Comparison of ENCODE assay signal across 17 cellular contexts in the genomic region with DNA sequence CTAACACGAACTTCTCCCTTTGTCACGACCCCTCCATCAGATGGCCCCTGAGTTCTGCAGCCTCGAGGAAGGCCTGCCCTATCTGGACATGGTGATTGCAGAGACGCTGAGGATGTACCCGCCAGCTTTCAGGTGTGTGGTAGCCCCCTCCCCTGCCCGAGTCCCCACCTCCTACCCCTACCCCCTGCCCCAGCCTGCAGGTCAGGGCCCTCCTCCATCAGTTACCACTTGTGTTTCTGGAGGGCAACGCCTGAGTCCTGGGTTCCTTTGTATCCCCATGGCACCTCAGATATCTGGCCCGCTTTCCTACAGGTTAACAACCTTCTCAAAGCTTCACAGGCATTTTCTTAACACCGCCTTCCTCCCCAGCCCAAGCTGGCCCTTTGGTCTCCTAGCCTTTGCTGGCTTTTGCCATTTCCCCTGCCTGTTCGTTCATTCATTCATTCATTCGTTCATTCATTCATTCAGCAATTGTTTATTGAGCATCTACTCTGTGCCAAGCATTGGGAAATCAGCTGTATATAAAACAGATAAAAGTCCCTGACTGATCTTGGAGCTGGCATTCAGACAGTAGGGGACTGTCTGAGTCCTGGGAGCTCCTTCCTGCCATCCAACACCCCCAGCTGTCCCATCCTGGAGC. TPM values are rescaled to one million over a fixed set of nuclear protein-coding genes. Genes with fewer than 3 reads are reported as not detected.
DNase-seq lines count a peak whose midpoint lies in the region; ATAC-seq, FAIRE-seq and TF ChIP-seq lines count a peak whose summit lies in the region.
"Had no signal": no experiment of that assay in that cellular context is flagged by ENCODE, and none has a peak within 500 bp of the region (broad histone marks: within the 10 kb centered on the region; RNA-seq: fewer than 3 reads in every experiment).

No MANE protein-coding gene starts in this region.

- TF ChIP-seq CTCF in HepG2 (CRISPR knock-in tag; IDR thresholded peaks at IDR 0.05) (no peak), right lobe of liver (IDR thresholded peaks at IDR 0.05) (no peak), chondrocyte (IDR thresholded peaks at IDR 0.05) (no peak)

- H3K4me1 ChIP-seq in HepG2 (ENCODE audit: insufficient read depth, low read length) (peaks cover 17% of the 10 kb centered on the region), right lobe of liver (peaks cover 0 to 7% (median 0%) of the 10 kb centered on the region in 4 donors)
- H3K4me1 ChIP-seq in naive thymus-derived CD4-positive, alpha-beta T cell (ENCODE audit: control insufficient read depth in 2 of 2, insufficient read depth in 2 of 2, low read length in 2 of 2): no peaks in the 10 kb centered on the region

- no peak overlapping the region for H3K27ac ChIP-seq in HepG2 (ENCODE audit: extremely low read length, insufficient read depth, low read length)
- no peak overlapping the region for H3K27ac ChIP-seq in right lobe of liver
- H3K27ac ChIP-seq in naive thymus-derived CD4-positive, alpha-beta T cell (ENCODE audit: low read depth, low read length): no peak overlapping the region
- H3K27ac ChIP-seq: BLaER1 treated with 17β-estradiol and CSF1 and Interleukin-3, amounts not matched to agents 10 nM and 100 nM had no signal

- H3K4me2 ChIP-seq in HepG2 (ENCODE audit: low read depth, low read length): no peak overlapping the region
- H3K4me2 ChIP-seq: BLaER1 treated with 17β-estradiol and CSF1 and Interleukin-3, amounts not matched to agents 10 nM and 100 nM had no signal

- H3K27me3 Mint-ChIP-seq in chondrocyte (ENCODE audit: low read depth): peaks cover 12% of the 10 kb centered on the region
- no peaks in the 10 kb centered on the region for H3K27me3 Mint-ChIP-seq in naive thymus-derived CD4-positive, alpha-beta T cell
- H3K27me3 Mint-ChIP-seq: IgD-negative memory B cell had no signal

- no peaks in the 10 kb centered on the region for H4K20me1 ChIP-seq in HepG2 (ENCODE audit: insufficient read depth, low read length)

- no peaks in the 10 kb centered on the region for H3K9me3 ChIP-seq in HepG2 (ENCODE audit: low read length)
- H3K9me3 ChIP-seq in right lobe of liver: no peaks in the 10 kb centered on the region
- no peaks in the 10 kb centered on the region for H3K9me3 ChIP-seq in naive thymus-derived CD4-positive, alpha-beta T cell (ENCODE audit: control insufficient read depth in 2 of 3, low read length in 3 of 3)
- H3K9me3 ChIP-seq: BLaER1 treated with 17β-estradiol and CSF1 and Interleukin-3, amounts not matched to agents 10 nM and 100 nM had no signal

- H3K4me3 ChIP-seq in HepG2 (replicated peaks in 1 of 3; ENCODE audit: insufficient read depth in 1 of 3, low read depth in 2 of 3, low read length in 3 of 3) (no peak overlapping the region), right lobe of liver (no peak overlapping the region)
- no peak overlapping the region for H3K4me3 ChIP-seq in naive thymus-derived CD4-positive, alpha-beta T cell (ENCODE audit: low read length)
- H3K4me3 ChIP-seq: BLaER1 treated with 17β-estradiol and CSF1 and Interleukin-3, amounts not matched to agents 10 nM and 100 nM had no signal

- H3K4me1 Mint-ChIP-seq in chondrocyte (ENCODE audit: low read depth): no peaks in the 10 kb centered on the region
- peaks cover 0 to 4% (median 0%) of the 10 kb centered on the region in 7 donors for H3K4me1 Mint-ChIP-seq in naive thymus-derived CD4-positive, alpha-beta T cell

- no peak for DNase-seq in HepG2 (ENCODE audit: low spot score)
- DNase-seq in right lobe of liver: no peak
- DNase-seq in chondrocyte (ENCODE audit: low spot score): peak; percentile 42
- peak; percentile 47 for DNase-seq in posterior vena cava (ENCODE audit: low spot score)
- no peak for DNase-seq in NCI-H2107 (lab: John Stamatoyannopoulos, UW)
- no peak for DNase-seq in naive thymus-derived CD4-positive, alpha-beta T cell
- DNase-seq: Calu3; CD8-positive, alpha-beta T cell; DMS79 treated with DMSO at 0.1 percent for 48 hours; GF-D8; KG1 had no signal

- WGBS in HepG2 (ENCODE audit: low lambda C conversion rate): 45% methylated on average over 8 of the region's 11 CpGs
- 82% methylated on average over 8 of the region's 11 CpGs for WGBS in right lobe of liver (ENCODE audit: insufficient coverage, low coverage, low lambda C conversion rate, missing lambda C conversion rate)

- no peaks in the 10 kb centered on the region for H3K79me2 ChIP-seq in HepG2 (ENCODE audit: insufficient read depth, low read length)

- H3K9ac ChIP-seq in HepG2 (ENCODE audit: insufficient read depth, low read depth, low read length): no peak overlapping the region
- H3K9ac ChIP-seq: BLaER1 treated with 17β-estradiol and CSF1 and Interleukin-3, amounts not matched to agents 10 nM and 100 nM had no signal

- in situ Hi-C loops in HepG2 (cut with HindIII; ENCODE audit: extremely low pct_ligation_motif_present, low pct_unique_long_range_greater_than_20kb): loop anchor here (10.0 kb wide), 2 partner anchors 392 to 512 kb away; no protein-coding TSS in a partner anchor

- no peak overlapping the region for H2AFZ ChIP-seq in HepG2 (ENCODE audit: low read length)

- H3K36me3 Mint-ChIP-seq in chondrocyte (ENCODE audit: low read depth): no peaks in the 10 kb centered on the region
- no peaks in the 10 kb centered on the region for H3K36me3 Mint-ChIP-seq in naive thymus-derived CD4-positive, alpha-beta T cell
- H3K36me3 Mint-ChIP-seq: CD8-positive, alpha-beta T cell had no signal

- no TSS peak for BruUV-seq in HepG2 (replicated peaks; lab: Mats Ljungman, UMichigan)

- FAIRE-seq in HepG2 (lab: Jason Lieb, UNC): no peak
- FAIRE-seq: H54 had no signal

- POLR2A ChIA-PET in HepG2 (lab: Yijun Ruan, JAX): no interaction called here
- POLR2A ChIA-PET in naive thymus-derived CD4-positive, alpha-beta T cell (lab: Charles Lee): interaction anchor here (0.7 kb wide), 1 partner anchor 230 kb away, joined by 3 read pairs; no protein-coding TSS in a partner anchor

- no peak overlapping the region for H3K4me3 Mint-ChIP-seq in chondrocyte (ENCODE audit: unreplicated experiment)
- no peak overlapping the region for H3K4me3 Mint-ChIP-seq in naive thymus-derived CD4-positive, alpha-beta T cell
- H3K4me3 Mint-ChIP-seq: B cell; CD8-positive, alpha-beta T cell; IgD-negative memory B cell had no signal

- H3K27ac Mint-ChIP-seq in chondrocyte (ENCODE audit: unreplicated experiment): no peak overlapping the region
- H3K27ac Mint-ChIP-seq in naive thymus-derived CD4-positive, alpha-beta T cell: no peak overlapping the region
- H3K27ac Mint-ChIP-seq: B cell; CD8-positive, alpha-beta T cell; IgD-negative memory B cell had no signal

- TF ChIP-seq EP300 in HepG2 (IDR thresholded peaks at IDR 0.05; ENCODE audit: low read depth in 2 of 2, low read length in 2 of 2) (no peak), HepG2 (CRISPR knock-in tag; IDR thresholded peaks at IDR 0.05; ENCODE audit: borderline replicate concordance) (no peak)

- TF ChIP-seq POLR2A in HepG2 (IDR thresholded peaks at IDR 0.05; ENCODE audit: insufficient read depth in 1 of 2, low read depth in 2 of 2, low read length in 2 of 2) (no peak), right lobe of liver (IDR thresholded peaks at IDR 0.05) (no peak)

- CTCF ChIA-PET in HepG2 (lab: Yijun Ruan, JAX; ENCODE audit: low intra/inter-chr PET ratio, low total read pairs): no interaction called here
- CTCF ChIA-PET in naive thymus-derived CD4-positive, alpha-beta T cell (lab: Charles Lee): interaction anchor here (0.8 to 6.0 kb wide), 3 partner anchors 386 to 449 kb away, joined by 3 to 32 read pairs (median 7); no protein-coding TSS in a partner anchor

- H3K27me3 ChIP-seq in HepG2 (ENCODE audit: control insufficient read depth in 1 of 2, insufficient read depth in 2 of 2, low read length in 2 of 2) (peaks cover 2 to 20% of the 10 kb centered on the region in 2 experiments; a peak in 4 of 5 replicates), right lobe of liver (no peaks in the 10 kb centered on the region)
- H3K27me3 ChIP-seq in naive thymus-derived CD4-positive, alpha-beta T cell (ENCODE audit: control insufficient read depth in 2 of 2, insufficient read depth in 2 of 2, low read length in 2 of 2): no peaks in the 10 kb centered on the region
- H3K27me3 ChIP-seq: BLaER1 treated with 17β-estradiol and CSF1 and Interleukin-3, amounts not matched to agents 10 nM and 100 nM had no signal

- no peaks in the 10 kb centered on the region for H3K36me3 ChIP-seq in HepG2 (replicated peaks in 1 of 2; ENCODE audit: control insufficient read depth in 1 of 2, insufficient read depth in 2 of 2, low read length in 2 of 2)
- no peaks in the 10 kb centered on the region for H3K36me3 ChIP-seq in right lobe of liver
- H3K36me3 ChIP-seq in naive thymus-derived CD4-positive, alpha-beta T cell (ENCODE audit: control insufficient read depth in 2 of 3, insufficient read depth in 3 of 3, low read length in 3 of 3): no peaks in the 10 kb centered on the region

- ATAC-seq in HepG2 (no peak), right lobe of liver (no peak), HG02870 (IDR thresholded peaks at IDR 0.05; ENCODE audit: unreplicated experiment) (no peak)
- no peak for ATAC-seq in naive thymus-derived CD4-positive, alpha-beta T cell
- ATAC-seq: CD8-positive, alpha-beta T cell; HCT116 had no signal

- intact Hi-C loops in HepG2 (cut with micrococcal nuclease; ENCODE audit: unreplicated experiment) (loop anchor here (5.0 kb wide), 2 partner anchors 70 to 320 kb away; no protein-coding TSS in a partner anchor), right lobe of liver (cut with DNase I) (loop anchor here (10.0 kb wide), 1 partner anchor 512 kb away; no protein-coding TSS in a partner anchor), posterior vena cava (cut with DNase I) (loop anchor here in 1 of 2 donors (10.0 kb wide), 1 partner anchor 502 kb away; no protein-coding TSS in a partner anchor)
- intact Hi-C loops in naive thymus-derived CD4-positive, alpha-beta T cell (cut with micrococcal nuclease): no loop called here

- TF ChIP-seq RAD21 in HepG2 (CRISPR knock-in tag; IDR thresholded peaks at IDR 0.05): no peak

- H3K9me3 Mint-ChIP-seq in chondrocyte (ENCODE audit: low read depth): no peaks in the 10 kb centered on the region
- peaks cover 0 to 2% (median 0%) of the 10 kb centered on the region in 11 donors for H3K9me3 Mint-ChIP-seq in naive thymus-derived CD4-positive, alpha-beta T cell
- H3K9me3 Mint-ChIP-seq: CD8-positive, alpha-beta T cell; IgD-negative memory B cell had no signal

RNA-seq across cellular contexts. Expression of a gene that starts 55.6 kb away (rescaled TPM):
- total RNA-seq in HepG2 (2016; rRNA removed; fragmentation: Illumina TruSeq; extraction: Trizol) (15.5 and 16.2 TPM in 2 replicates), right lobe of liver (10 to 100 TPM; 15.7 to 33.1 (median 23.3) TPM), chondrocyte (6.8 to 9.8 TPM (median 8.7 TPM) in 3 replicates), posterior vena cava (10 to 100 TPM; 27.7 to 35.3 TPM)
- total RNA-seq in HepG2 (2016; cell fraction: cytosol; rRNA removed; fragmentation: Illumina TruSeq; extraction: Trizol; ENCODE audit: low read depth): 5.1 and 6.0 TPM in 2 replicates
- total RNA-seq in HepG2 (2016; cell fraction: insoluble cytoplasmic fraction; rRNA removed; fragmentation: Illumina TruSeq; extraction: Trizol): 14.9 and 16.1 TPM in 2 replicates
- 7.8 TPM in 2 replicates for total RNA-seq in HepG2 (2016; cell fraction: membrane; rRNA removed; fragmentation: Illumina TruSeq; extraction: Trizol)
- 20.8 and 22.4 TPM in 2 replicates for total RNA-seq in HepG2 (2016; cell fraction: nucleus; rRNA removed; fragmentation: Illumina TruSeq; extraction: Trizol)
- 35.2 and 37.1 TPM in 2 replicates for polyA plus RNA-seq in HepG2 (2011; rRNA removed)
- polyA plus RNA-seq in HepG2 (2011; cell fraction: cytosol; rRNA removed): 22.5 and 24.9 TPM in 2 replicates
- 82.0 and 93.9 TPM in 2 replicates for polyA plus RNA-seq in HepG2 (2011; cell fraction: nucleus; rRNA removed)
- polyA plus RNA-seq in HepG2 (2012): 18.0 and 20.0 TPM in 2 replicates
- 1.4 and 1.5 TPM in 2 replicates for polyA plus RNA-seq in HepG2 (2016; cell fraction: cytosol; fragmentation: Illumina TruSeq; extraction: Trizol; ENCODE audit: low read depth)
- 13.9 and 16.3 TPM in 2 replicates for polyA plus RNA-seq in HepG2 (2016; cell fraction: insoluble cytoplasmic fraction; fragmentation: Illumina TruSeq; extraction: Trizol; ENCODE audit: low read depth)
- 4.4 and 4.5 TPM in 2 replicates for polyA plus RNA-seq in HepG2 (2016; cell fraction: membrane; fragmentation: Illumina TruSeq; extraction: Trizol; ENCODE audit: low read depth)
- 31.0 and 39.2 TPM in 2 replicates for polyA plus RNA-seq in HepG2 (2016; cell fraction: nucleus; fragmentation: Illumina TruSeq; extraction: Trizol; ENCODE audit: insufficient read depth, low read depth)
- 52.9 and 70.5 TPM in 2 replicates for polyA minus RNA-seq in HepG2 (2011; rRNA and poly(A)+ RNA removed; ENCODE audit: low replicate concordance)
- 23.5 and 23.8 TPM in 2 replicates for polyA minus RNA-seq in HepG2 (2011; cell fraction: cytosol; rRNA and poly(A)+ RNA removed)
- polyA minus RNA-seq in HepG2 (2011; cell fraction: nucleus; rRNA and poly(A)+ RNA removed): 46.7 and 57.6 TPM in 2 replicates
- 100 to 1,000 TPM in 2 of 5 experiments, 10 to 100 TPM in 3; 66.2 to 145 (median 94.5) TPM for total RNA-seq in naive thymus-derived CD4-positive, alpha-beta T cell
- polyA plus RNA-seq in naive thymus-derived CD4-positive, alpha-beta T cell: 10 to 100 TPM; 26.2 to 28.8 TPM

Comparison
In these comparisons a context has a peak if more than half of its experiments do, and no peak if none do; other contexts are left out.
1. DNase-seq: peak in chondrocyte (single experiment) and posterior vena cava (single experiment); none in HepG2 (single experiment), right lobe of liver (0 of 3), NCI-H2107 (single experiment) and naive thymus-derived CD4-positive, alpha-beta T cell (0 of 9).
2. intact Hi-C loops: an anchor here in HepG2 (5.0 kb wide) and right lobe of liver (10.0 kb wide); none called in naive thymus-derived CD4-positive, alpha-beta T cell.